Comparison of ENCODE assay signal across 7 cellular contexts in genomic region chr2:87217741-87218410, GRCh38.
A peak's percentile ranks its signal among the peaks of the same experiment; 100 is the strongest.
DNase-seq lines count a peak whose midpoint lies in the region; ATAC-seq and TF ChIP-seq lines count a peak whose summit lies in the region.
"Not testable (repeated sequence)": the region's sequence is repeated elsewhere in the genome, so short reads cannot be mapped to it uniquely, and the experiment has no call there.

No MANE protein-coding gene starts in this region.

- TF ChIP-seq CTCF in Panc1 (IDR thresholded peaks at IDR 0.05) (peak; percentile 64), adrenal gland (IDR thresholded peaks at IDR 0.05) (peak in 3 of 6 experiments; percentile 19 to 44 (median 27)), neutrophil (IDR thresholded peaks at IDR 0.05) (peak; percentile 27)

- H3K4me3 ChIP-seq in Panc1 (ENCODE audit: low read depth in 2 of 2, low read length in 2 of 2); adrenal gland; neutrophil (ENCODE audit: low read depth in 1 of 2, low read length in 1 of 2): not testable (repeated sequence)

- POLR2A ChIA-PET in Panc1 (lab: Charles Lee) = not testable (repeated sequence)

- CTCF ChIA-PET in Panc1 (lab: Charles Lee) = not testable (repeated sequence)

- not testable (repeated sequence) for H3K27ac ChIP-seq in Panc1 (ENCODE audit: low read length); adrenal gland; neutrophil

- intact Hi-C loops in Panc1 (cut with micrococcal nuclease; ENCODE audit: unreplicated experiment); adrenal gland (cut with DNase I); head of caudate nucleus (cut with DNase I): not testable (repeated sequence)

- ATAC-seq in GM18868 (IDR thresholded peaks at IDR 0.05; ENCODE audit: unreplicated experiment) (peak; percentile 62), Panc1 (peak; percentile 96)

- H3K9me3 ChIP-seq in Panc1 (ENCODE audit: control insufficient read depth, insufficient read depth, low read depth, low read length); adrenal gland (replicated peaks in 1 of 3); neutrophil: not testable (repeated sequence)

- not testable (repeated sequence) for H3K36me3 ChIP-seq in Panc1 (ENCODE audit: control insufficient read depth, insufficient read depth, low read length); adrenal gland (replicated peaks in 1 of 2); neutrophil

- not testable (repeated sequence) for TF ChIP-seq POLR2A in adrenal gland (IDR thresholded peaks at IDR 0.05)

- not testable (repeated sequence) for H3K27me3 ChIP-seq in Panc1 (ENCODE audit: control insufficient read depth, insufficient read depth, low read length); adrenal gland; neutrophil

- not testable (repeated sequence) for DNase-seq in Panc1 (ENCODE audit: low read depth, low spot score)
- peak; percentile 16 to 57 for DNase-seq in activated CD8-positive, alpha-beta memory T cell treated with anti-CD3 and anti-CD28 coated beads for 1 hour (ENCODE audit: extremely low read depth in 1 of 2, low read depth in 1 of 2)
- DNase-seq in adrenal gland (peak in 5 of 7 donors; percentile 25 to 82 (median 47)), head of caudate nucleus (peak in 29 of 42 donors; percentile 10 to 81 (median 58))
- peak; percentile 7 for DNase-seq in stimulated activated CD8-positive, alpha-beta memory T cell treated with anti-CD3 and anti-CD28 coated beads, Interleukin-12 subunit alpha, Interleukin-12 subunit beta, amount 100 ng/mL, for 4 hours (ENCODE audit: low read depth)

- not testable (repeated sequence) for BruUV-seq in Panc1 (replicated peaks; lab: Mats Ljungman, UMichigan)

- WGBS in adrenal gland, 4 donors = 0 to 20% (median 11%) methylated on average over 2 to 12 of the region's 21 CpGs

- not testable (repeated sequence) for H3K4me1 ChIP-seq in Panc1 (ENCODE audit: control insufficient read depth, insufficient read depth, low read length); adrenal gland (replicated peaks in 1 of 2); neutrophil (ENCODE audit: control insufficient read depth in 1 of 2, insufficient read depth in 1 of 2, low read depth in 1 of 2, low read length in 1 of 2)

- in situ Hi-C loops in Panc1 (cut with HindIII; ENCODE audit: low pct_unique_long_range_greater_than_20kb, low sequenced_read_pairs) = not testable (repeated sequence)
